1 cellular context compared by ENCODE assay signal in genomic region chr20:41134362-41135186, GRCh38.
TF ChIP-seq lines count a peak whose summit lies in the region.

No MANE protein-coding gene starts in this region.

TF ChIP-seq in GM23338, 12 proteins besides CTCF, POLR2A, EP300 and RAD21 (continued from another document):
- TF ChIP-seq ZNF462 (CRISPR knock-in tag; IDR thresholded peaks at IDR 0.05) = no peak
- TF ChIP-seq ETS1 (IDR thresholded peaks at IDR 0.05) = no peak
- TF ChIP-seq JUNB (IDR thresholded peaks at IDR 0.05; ENCODE audit: unreplicated experiment) = no peak
